ENCODE assay signal across 13 cellular contexts in genomic region chr7:118259115-118259514, GRCh38. TPM values are rescaled to one million over a fixed set of nuclear protein-coding genes. Genes with fewer than 3 reads are reported as not detected.
DNase-seq lines count a peak whose midpoint lies in the region; ATAC-seq and TF ChIP-seq lines count a peak whose summit lies in the region.
"Had no signal": no experiment of that assay in that cellular context is flagged by ENCODE, and none has a peak within 500 bp of the region (broad histone marks: within the 10 kb centered on the region; RNA-seq: fewer than 3 reads in every experiment).

No MANE protein-coding gene starts in this region.

- DNase-seq in DND-41 = no peak
- DNase-seq in GM23248 = peak; percentile 4
- DNase-seq in RWPE2 (ENCODE audit: low spot score) = no peak
- DNase-seq in hepatocyte (ENCODE audit: low spot score) = no peak
- no peak for DNase-seq in NCI-H1048 (lab: John Stamatoyannopoulos, UW)
- DNase-seq: activated CD4-positive, alpha-beta T cell treated with anti-CD3 and anti-CD28 coated beads for 36 hours; activated T-cell treated with anti-CD3 and anti-CD28 coated beads, Interleukin-2, amount 50 U/mL, for 4 hours; adrenal gland; NCI-H2107 had no signal

- H3K36me3 ChIP-seq in DND-41 (ENCODE audit: insufficient read depth, low read length) = no peaks in the 10 kb centered on the region
- no peaks in the 10 kb centered on the region for H3K36me3 ChIP-seq in GM23248 (ENCODE audit: low read depth)
- no peaks in the 10 kb centered on the region for H3K36me3 ChIP-seq in RWPE2 (ENCODE audit: low read depth)
- no peaks in the 10 kb centered on the region for H3K36me3 ChIP-seq in hepatocyte (replicated peaks; ENCODE audit: insufficient read depth, low read depth)
- H3K36me3 ChIP-seq: adrenal gland had no signal

- H3K4me2 ChIP-seq in DND-41 (ENCODE audit: insufficient read depth, low read length) = no peak overlapping the region
- no peak overlapping the region for H3K4me2 ChIP-seq in GM23248 (ENCODE audit: unreplicated experiment)
- no peak overlapping the region for H3K4me2 ChIP-seq in hepatocyte

- TF ChIP-seq CTCF in DND-41 (IDR thresholded peaks at IDR 0.05; ENCODE audit: borderline replicate concordance, extremely low read depth, low read length, poor library complexity, severe bottlenecking) (peak; percentile 58), RWPE2 (IDR thresholded peaks at IDR 0.05; ENCODE audit: poor library complexity, severe bottlenecking) (peak; percentile 70), hepatocyte (IDR thresholded peaks at IDR 0.05; ENCODE audit: poor library complexity) (peak; percentile 42)

- 75 to 89% methylated on average over 2 of the region's 2 CpGs for WGBS in GM23248 (ENCODE audit: low coverage in 1 of 2, low lambda C conversion rate in 2 of 2, missing lambda C conversion rate in 2 of 2), 2 experiments
- WGBS in hepatocyte (ENCODE audit: low lambda C conversion rate, missing lambda C conversion rate) = 96% methylated on average over 2 of the region's 2 CpGs

- H3K4me3 ChIP-seq in DND-41 (ENCODE audit: low read depth in 1 of 2, low read length in 2 of 2) (no peak overlapping the region), GM23248 (no peak overlapping the region), RWPE2 (ENCODE audit: severe bottlenecking) (no peak overlapping the region), hepatocyte (no peak overlapping the region)
- H3K4me3 ChIP-seq: adrenal gland had no signal

- H3F3A ChIP-seq in GM23248 (ENCODE audit: insufficient read depth) = no peaks in the 10 kb centered on the region

- in situ Hi-C loops in GM23248 (cut with MboI) = no loop called here

- H2AFZ ChIP-seq in DND-41 (ENCODE audit: low read depth, low read length) (no peak overlapping the region), GM23248 (no peak overlapping the region), hepatocyte (no peak overlapping the region)

- H4K20me1 ChIP-seq in DND-41 (ENCODE audit: insufficient read depth, low read length) (no peaks in the 10 kb centered on the region), GM23248 (ENCODE audit: insufficient read depth) (no peaks in the 10 kb centered on the region), hepatocyte (ENCODE audit: insufficient read depth, poor library complexity, severe bottlenecking) (no peaks in the 10 kb centered on the region)

- peaks cover 16% of the 10 kb centered on the region for H3K4me1 ChIP-seq in DND-41 (ENCODE audit: insufficient read depth, low read length)
- no peaks in the 10 kb centered on the region for H3K4me1 ChIP-seq in GM23248 (ENCODE audit: insufficient read depth)
- no peaks in the 10 kb centered on the region for H3K4me1 ChIP-seq in RWPE2 (ENCODE audit: insufficient read depth, poor library complexity, severe bottlenecking)
- H3K4me1 ChIP-seq in hepatocyte (ENCODE audit: insufficient read depth) = no peaks in the 10 kb centered on the region
- H3K4me1 ChIP-seq: adrenal gland had no signal

- H3K9ac ChIP-seq in DND-41 (ENCODE audit: low read depth, low read length) = no peak overlapping the region
- no peak overlapping the region for H3K9ac ChIP-seq in GM23248

- H3K9me3 ChIP-seq in DND-41 (ENCODE audit: insufficient read depth, low read length, severe bottlenecking) = no peaks in the 10 kb centered on the region
- no peaks in the 10 kb centered on the region for H3K9me3 ChIP-seq in GM23248 (ENCODE audit: low read depth)
- H3K9me3 ChIP-seq in RWPE2 (ENCODE audit: severe bottlenecking) = no peaks in the 10 kb centered on the region
- no peaks in the 10 kb centered on the region for H3K9me3 ChIP-seq in hepatocyte (ENCODE audit: low read depth)
- H3K9me3 ChIP-seq: adrenal gland had no signal

- H3K27ac ChIP-seq in DND-41 (ENCODE audit: low read length) = no peak overlapping the region; the same call in 1 of the 2 replicates
- H3K27ac ChIP-seq in GM23248 = no peak overlapping the region
- no peak overlapping the region for H3K27ac ChIP-seq in RWPE2 (ENCODE audit: poor library complexity, severe bottlenecking)
- no peak overlapping the region for H3K27ac ChIP-seq in hepatocyte
- H3K27ac ChIP-seq: adrenal gland had no signal

- H3K79me2 ChIP-seq in DND-41 (ENCODE audit: insufficient read depth, low read length) = no peaks in the 10 kb centered on the region
- H3K79me2 ChIP-seq in GM23248 (ENCODE audit: insufficient read depth) = no peaks in the 10 kb centered on the region
- no peaks in the 10 kb centered on the region for H3K79me2 ChIP-seq in hepatocyte

- ATAC-seq in DND-41 (ENCODE audit: insufficient read depth, low read depth) = peak; percentile 48; the same call in 1 of the 3 replicates
- ATAC-seq in RWPE2 (ENCODE audit: low read depth) = no peak
- ATAC-seq in HG03280 (IDR thresholded peaks at IDR 0.05; ENCODE audit: unreplicated experiment) = no peak
- ATAC-seq in HG02870 (IDR thresholded peaks at IDR 0.05; ENCODE audit: unreplicated experiment) = no peak
- no peak for ATAC-seq in GM19455 (IDR thresholded peaks at IDR 0.05; ENCODE audit: unreplicated experiment)
- ATAC-seq: activated CD4-positive, alpha-beta T cell treated with anti-CD3 and anti-CD28 coated beads for 36 hours; activated T-cell treated with anti-CD3 and anti-CD28 coated beads, Interleukin-2, amount 50 U/mL, for 4 hours had no signal

- H3K9me2 ChIP-seq in GM23248 (ENCODE audit: insufficient read depth) = no peaks in the 10 kb centered on the region
- H3K9me2 ChIP-seq in hepatocyte (replicated peaks; ENCODE audit: insufficient read depth) = no peaks in the 10 kb centered on the region

- H3K27me3 ChIP-seq in DND-41 (ENCODE audit: insufficient read depth, low read length, poor library complexity) (no peaks in the 10 kb centered on the region), GM23248 (replicated peaks; ENCODE audit: insufficient read depth) (no peaks in the 10 kb centered on the region), RWPE2 (ENCODE audit: insufficient read depth, poor library complexity, severe bottlenecking) (no peaks in the 10 kb centered on the region), hepatocyte (no peaks in the 10 kb centered on the region)
- H3K27me3 ChIP-seq: adrenal gland had no signal

RNA-seq across cellular contexts. Expression of gene ANKRD7, which starts 34.6 kb away (rescaled TPM):
- 0.25 TPM in 1 of 2 replicates, not detected in the other for total RNA-seq in GM23248 (2014; rRNA removed; shearing (Covaris generic))
- polyA plus RNA-seq in GM23248 (2016; fragmentation: Nextera tagmentation; extraction: Ambion mirVana) (1.3 and 1.6 TPM in 2 replicates), hepatocyte (0.34 TPM in 1 of 2 replicates, not detected in the other)
- total RNA-seq in hepatocyte = 0.10 TPM in 1 of 2 replicates, not detected in the other
- total RNA-seq: T-helper 1 cell treated with Interleukin-12 subunit alpha and Interleukin-12 subunit beta and Interleukin-4 antibody, amounts not matched to agents 30 ng/mL and 1 ng/mL, for 36 hours had no signal
